Comparison of ENCODE assay signal across 25 cellular contexts in genomic region chr19:54418930-54419800, GRCh38. TPM values are rescaled to one million over a fixed set of nuclear protein-coding genes. Genes with fewer than 3 reads are reported as not detected.
DNase-seq lines count a peak whose midpoint lies in the region; ATAC-seq, FAIRE-seq and TF ChIP-seq lines count a peak whose summit lies in the region.
"Had no signal": no experiment of that assay in that cellular context is flagged by ENCODE, and none has a peak within 500 bp of the region (broad histone marks: within the 10 kb centered on the region; RNA-seq: fewer than 3 reads in every experiment).

No MANE protein-coding gene starts in this region.

- no peak for ATAC-seq in GM19351 (IDR thresholded peaks at IDR 0.05; ENCODE audit: unreplicated experiment)
- ATAC-seq in CD8-positive, alpha-beta T cell = no peak

- TF ChIP-seq POLR2A in GM12891 (IDR thresholded peaks at IDR 0.05; ENCODE audit: low read depth, low read length) (no peak), sigmoid colon (IDR thresholded peaks at IDR 0.05) (no peak), H54 (IDR thresholded peaks at IDR 0.05; ENCODE audit: low read depth, low read length) (no peak)

- intact Hi-C loops in sigmoid colon (cut with DNase I) = no loop called here
- intact Hi-C loops in CD8-positive, alpha-beta T cell (cut with DNase I, micrococcal nuclease) = no loop called here

- H3K4me1 Mint-ChIP-seq in CD8-positive, alpha-beta T cell (ENCODE audit: low read depth) = peaks cover 19% of the 10 kb centered on the region

- whole genome bisulfite sequencing in sigmoid colon, 2 donors = 87% methylated on average over 26 of the region's 26 CpGs

- no peak for TF ChIP-seq EP300 in sigmoid colon (IDR thresholded peaks at IDR 0.05)

- H3K4me3 ChIP-seq in NT2/D1 (ENCODE audit: insufficient read length, low read depth) = no peak overlapping the region
- H3K4me3 ChIP-seq in iPS-18a (ENCODE audit: low read length) = peak overlapping the region; percentile 39
- no peak overlapping the region for H3K4me3 ChIP-seq in sigmoid colon
- no peak overlapping the region for H3K4me3 ChIP-seq in CD8-positive, alpha-beta T cell (ENCODE audit: low read depth, low read length)
- H3K4me3 ChIP-seq: ascending aorta, ovary, SJCRH30, skin epidermis had no signal

- H3K27me3 ChIP-seq in NT2/D1 (ENCODE audit: insufficient read depth, insufficient read length) = peaks cover 36% of the 10 kb centered on the region
- H3K27me3 ChIP-seq in iPS-18a (ENCODE audit: control insufficient read depth, insufficient read depth, low read length) = peaks cover 24% of the 10 kb centered on the region
- peaks cover 38 to 89% (median 65%) of the 10 kb centered on the region in 3 donors for H3K27me3 ChIP-seq in sigmoid colon
- H3K27me3 ChIP-seq in CD8-positive, alpha-beta T cell (ENCODE audit: insufficient read depth, low read length) = peaks cover 18% of the 10 kb centered on the region
- H3K27me3 ChIP-seq: ovary had no signal

- H3K27ac Mint-ChIP-seq in CD8-positive, alpha-beta T cell = no peak overlapping the region
- H3K27ac Mint-ChIP-seq: activated naive CD4-positive, alpha-beta T cell treated with anti-CD3 and anti-CD28 coated beads for 36 hours; activated T-cell treated with anti-CD3 and anti-CD28 coated beads, Interleukin-2, amount 50 U/mL, for 24 hours had no signal

- H3K9ac ChIP-seq in NT2/D1 (ENCODE audit: insufficient read length, low read depth) = peak overlapping the region; percentile 11
- peak overlapping the region; percentile 43 for H3K9ac ChIP-seq in iPS-18a (ENCODE audit: low read length)

- H3K27me3 Mint-ChIP-seq in CD8-positive, alpha-beta T cell (ENCODE audit: low read depth) = peaks cover 40% of the 10 kb centered on the region

- H3K9me3 ChIP-seq in NT2/D1 (ENCODE audit: insufficient read depth, low read length) (peaks cover 9% of the 10 kb centered on the region; the same call in 1 of the 2 replicates), iPS-18a (ENCODE audit: control insufficient read depth, low read depth, low read length) (no peaks in the 10 kb centered on the region), sigmoid colon (no peaks in the 10 kb centered on the region)
- H3K9me3 ChIP-seq in CD8-positive, alpha-beta T cell (ENCODE audit: low read length) = no peaks in the 10 kb centered on the region
- H3K9me3 ChIP-seq: ascending aorta, ovary, SJCRH30 had no signal

- POLR2A ChIA-PET in CD8-positive, alpha-beta T cell (lab: Charles Lee) = interaction anchor here (0.6 kb wide), 1 partner anchor 23 kb away, joined by 3 read pairs; no protein-coding TSS in a partner anchor

- H3K9me3 Mint-ChIP-seq in CD8-positive, alpha-beta T cell = no peaks in the 10 kb centered on the region
- H3K9me3 Mint-ChIP-seq: activated naive CD4-positive, alpha-beta T cell treated with anti-CD3 and anti-CD28 coated beads for 36 hours had no signal

- no peak for TF ChIP-seq CTCF in sigmoid colon (IDR thresholded peaks at IDR 0.05)
- no peak for TF ChIP-seq CTCF in CD8-positive, alpha-beta T cell (IDR thresholded peaks at IDR 0.05)

- H3K36me3 Mint-ChIP-seq in CD8-positive, alpha-beta T cell = no peaks in the 10 kb centered on the region

- CTCF ChIA-PET in CD8-positive, alpha-beta T cell (lab: Charles Lee) = interaction anchor here (1.7 kb wide), 1 partner anchor 30 kb away, joined by 4 read pairs; no protein-coding TSS in a partner anchor

- H3K36me3 ChIP-seq in NT2/D1 (ENCODE audit: insufficient read depth, insufficient read length, low read length) (no peaks in the 10 kb centered on the region), iPS-18a (ENCODE audit: control insufficient read depth, low read depth, low read length) (peaks cover under 1% of the 10 kb centered on the region), sigmoid colon (no peaks in the 10 kb centered on the region)
- H3K36me3 ChIP-seq in CD8-positive, alpha-beta T cell (ENCODE audit: insufficient read depth, low read length) = no peaks in the 10 kb centered on the region
- H3K36me3 ChIP-seq: ascending aorta, ovary, SJCRH30 had no signal

- H3K27ac ChIP-seq in iPS-18a (ENCODE audit: low read length) = peak overlapping the region; percentile 73
- peak overlapping the region; percentile 43 to 62 (median 50) for H3K27ac ChIP-seq in sigmoid colon
- no peak overlapping the region for H3K27ac ChIP-seq in CD8-positive, alpha-beta T cell (ENCODE audit: low read depth, low read length)
- H3K27ac ChIP-seq: ascending aorta, foreskin keratinocyte, HL-60, ovary, SJCRH30 had no signal

- H3K4me3 Mint-ChIP-seq in CD8-positive, alpha-beta T cell = no peak overlapping the region
- H3K4me3 Mint-ChIP-seq: activated T-cell treated with anti-CD3 and anti-CD28 coated beads, Interleukin-2, amount 50 U/mL, for 24 hours had no signal

- peaks cover 19% of the 10 kb centered on the region for H3K4me1 ChIP-seq in NT2/D1 (ENCODE audit: insufficient read depth, insufficient read length)
- H3K4me1 ChIP-seq in iPS-18a (ENCODE audit: control insufficient read depth, low read depth, low read length) = peaks cover 28% of the 10 kb centered on the region
- peaks cover 0 to 25% (median 5%) of the 10 kb centered on the region in 4 donors for H3K4me1 ChIP-seq in sigmoid colon
- peaks cover 25% of the 10 kb centered on the region for H3K4me1 ChIP-seq in CD8-positive, alpha-beta T cell (ENCODE audit: insufficient read depth, low read length)
- H3K4me1 ChIP-seq: foreskin keratinocyte, SJCRH30 had no signal

- FAIRE-seq in GM12891 (lab: Jason Lieb, UNC) (no peak), GM19239 (lab: Jason Lieb, UNC) (no peak), H54 (lab: Jason Lieb, UNC) (no peak)
- FAIRE-seq: G401.6, GM12892 had no signal

- no peak for DNase-seq in GM12891 (ENCODE audit: insufficient read length, low spot score)
- no peak for DNase-seq in NT2/D1 (ENCODE audit: low read depth, low spot score)
- no peak for DNase-seq in sigmoid colon
- DNase-seq in GM19239 (ENCODE audit: insufficient read length, low spot score) = no peak
- DNase-seq in CD8-positive, alpha-beta T cell = no peak
- DNase-seq in H54 (ENCODE audit: insufficient read length, low spot score) = no peak
- DNase-seq: activated CD4-positive, alpha-beta memory T cell treated with anti-CD3 and anti-CD28 coated beads, Interleukin-2, amount 10 ng/mL, durations not matched to agents 7 days and 5 days; activated T-cell treated with anti-CD3 and anti-CD28 coated beads, Interleukin-2, amount 50 U/mL, for 24 hours; foreskin keratinocyte; NCI-H1105; NCI-H2107; NCI-H524 treated with DMSO at 0.1 percent for 48 hours; stimulated activated CD4-positive, alpha-beta T cell treated with anti-CD3 and anti-CD28 coated beads, Interleukin-2, amount 100 ng/mL, for 48 hours; T-helper 2 cell had no signal

TF ChIP-seq in GM12891, 5 proteins besides CTCF, POLR2A, EP300 and RAD21:
- TF ChIP-seq TAF1 (IDR thresholded peaks at IDR 0.05; ENCODE audit: low read depth, low read length) (no peak), PAX5 (IDR thresholded peaks at IDR 0.05; ENCODE audit: insufficient read depth, low read length, severe bottlenecking) (no peak), POLR2AphosphoS5 (IDR thresholded peaks at IDR 0.05; ENCODE audit: low read depth, low read length) (no peak), SPI1 (IDR thresholded peaks at IDR 0.05; ENCODE audit: low read depth, low read length) (peak; percentile 19; the same call in 1 of the 2 replicates), POU2F2 (IDR thresholded peaks at IDR 0.05; ENCODE audit: low read depth, low read length) (no peak)

RNA-seq across cellular contexts. Expression of gene TTYH1, which starts 3.9 kb away (rescaled TPM):
- polyA plus RNA-seq in GM12891 (2012; ENCODE audit: low read depth, missing spikeins) = 0.58 TPM
- total RNA-seq in sigmoid colon = 1 to 10 TPM; 2.5 to 5.4 (median 3.7) TPM
- 1 to 10 TPM in 2 of 3 donors, under 1 TPM in 1; 0.23 to 2.2 (median 1.8) TPM for polyA plus RNA-seq in sigmoid colon
- not detected for total RNA-seq in CD8-positive, alpha-beta T cell
- total RNA-seq: activated naive CD4-positive, alpha-beta T cell treated with anti-CD3 and anti-CD28 coated beads for 36 hours; foreskin keratinocyte; SJCRH30 had no signal
- polyA plus RNA-seq: BJ, foreskin keratinocyte had no signal

RNA-seq across cellular contexts. Expression of gene LENG8, which starts 29.8 kb away (rescaled TPM):
- polyA plus RNA-seq in GM12891 (2012; ENCODE audit: low read depth, missing spikeins) = 142 TPM
- 100 to 1,000 TPM in 2 of 4 donors, 10 to 100 TPM in 2; 59.1 to 286 (median 107) TPM for total RNA-seq in sigmoid colon
- 100 to 1,000 TPM in 1 of 3 donors, 10 to 100 TPM in 2; 13.6 to 148 (median 18.0) TPM for polyA plus RNA-seq in sigmoid colon
- 100 to 1,000 TPM; 514 to 558 TPM for total RNA-seq in CD8-positive, alpha-beta T cell

RNA-seq across cellular contexts. Expression of gene LENG9, which starts 44.4 kb away (rescaled TPM):
- 2.0 TPM for polyA plus RNA-seq in GM12891 (2012; ENCODE audit: low read depth, missing spikeins)
- total RNA-seq in sigmoid colon = 1 to 10 TPM; 2.5 to 7.8 (median 3.6) TPM
- polyA plus RNA-seq in sigmoid colon = 10 to 100 TPM in 2 of 3 donors, 1 to 10 TPM in 1; 8.1 to 14.8 (median 13.2) TPM
- 1 to 10 TPM; 2.3 to 2.7 TPM for total RNA-seq in CD8-positive, alpha-beta T cell

RNA-seq across cellular contexts. Expression of gene CDC42EP5, which starts 53.9 kb away (rescaled TPM):
- 1.3 TPM for polyA plus RNA-seq in GM12891 (2012; ENCODE audit: low read depth, missing spikeins)
- 10 to 100 TPM; 12.1 to 16.6 (median 13.1) TPM for total RNA-seq in sigmoid colon
- 100 to 1,000 TPM; 171 to 529 (median 348) TPM for polyA plus RNA-seq in sigmoid colon
- not detected for total RNA-seq in CD8-positive, alpha-beta T cell
- total RNA-seq: activated CD4-positive, alpha-beta memory T cell treated with anti-CD3 and anti-CD28 coated beads, Interleukin-2, amount 10 ng/mL, durations not matched to agents 7 days and 5 days; activated naive CD4-positive, alpha-beta T cell treated with anti-CD3 and anti-CD28 coated beads for 36 hours had no signal

RNA-seq across cellular contexts. Expression of gene LAIR1, which starts 54.4 kb away (rescaled TPM):
- polyA plus RNA-seq in GM12891 (2012; ENCODE audit: low read depth, missing spikeins) = 0.03 TPM
- 10 to 100 TPM in 3 of 4 donors, 1 to 10 TPM in 1; 4.4 to 18.9 (median 14.4) TPM for total RNA-seq in sigmoid colon
- 10 to 100 TPM in 2 of 3 donors, 1 to 10 TPM in 1; 6.6 to 34.6 (median 13.4) TPM for polyA plus RNA-seq in sigmoid colon
- total RNA-seq in CD8-positive, alpha-beta T cell = 10 to 100 TPM; 15.3 TPM
- total RNA-seq: foreskin keratinocyte, SJCRH30 had no signal
- polyA plus RNA-seq: BJ, foreskin keratinocyte had no signal
